2 cellular contexts compared by ENCODE assay signal in the genomic region with DNA sequence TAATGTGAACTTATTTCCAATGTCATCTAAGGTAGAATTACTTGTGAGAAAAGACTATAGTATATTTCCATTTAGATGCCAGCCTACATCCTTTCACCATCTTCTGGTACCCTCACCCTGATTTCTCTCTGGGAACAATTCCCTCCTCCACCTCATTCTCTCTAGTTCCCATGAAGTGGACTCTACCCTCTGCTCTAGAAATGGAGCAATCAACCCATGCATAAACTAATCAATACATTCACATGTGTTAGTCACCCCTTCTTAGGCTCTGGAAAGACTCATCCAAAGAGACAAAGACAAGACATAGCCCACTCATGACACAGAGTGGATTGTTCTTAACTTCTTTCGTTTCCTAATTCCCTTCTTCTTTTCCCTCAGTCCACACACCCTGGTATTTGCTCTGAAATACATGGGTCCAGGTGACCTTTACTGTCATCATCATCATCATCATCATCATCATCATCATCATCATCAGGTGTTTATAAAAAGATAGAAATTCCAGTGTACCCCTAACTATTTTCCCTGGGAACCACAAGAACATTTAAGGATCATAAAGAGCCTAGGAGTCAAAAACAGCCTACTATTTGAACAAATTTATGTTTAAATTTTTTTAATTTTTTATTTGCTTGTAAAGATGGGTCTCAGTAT.
TF ChIP-seq lines count a peak whose summit lies in the region.

No MANE protein-coding gene starts in this region.

TF ChIP-seq in HEK293, 187 proteins besides CTCF, POLR2A, EP300 and RAD21:
- TF ChIP-seq, protein P1, sequence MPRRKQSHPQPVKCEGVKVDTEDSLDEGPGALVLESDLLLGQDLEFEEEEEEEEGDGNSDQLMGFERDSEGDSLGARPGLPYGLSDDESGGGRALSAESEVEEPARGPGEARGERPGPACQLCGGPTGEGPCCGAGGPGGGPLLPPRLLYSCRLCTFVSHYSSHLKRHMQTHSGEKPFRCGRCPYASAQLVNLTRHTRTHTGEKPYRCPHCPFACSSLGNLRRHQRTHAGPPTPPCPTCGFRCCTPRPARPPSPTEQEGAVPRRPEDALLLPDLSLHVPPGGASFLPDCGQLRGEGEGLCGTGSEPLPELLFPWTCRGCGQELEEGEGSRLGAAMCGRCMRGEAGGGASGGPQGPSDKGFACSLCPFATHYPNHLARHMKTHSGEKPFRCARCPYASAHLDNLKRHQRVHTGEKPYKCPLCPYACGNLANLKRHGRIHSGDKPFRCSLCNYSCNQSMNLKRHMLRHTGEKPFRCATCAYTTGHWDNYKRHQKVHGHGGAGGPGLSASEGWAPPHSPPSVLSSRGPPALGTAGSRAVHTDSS (tag by site-specific recombination; IDR thresholded peaks at IDR 0.05) = peak; percentile 72
- no peak for TF ChIP-seq ZNF555 (tag by site-specific recombination; conservative IDR thresholded peaks at IDR 0.05)

TF ChIP-seq in WTC11, 78 proteins besides CTCF, POLR2A, EP300 and RAD21 (continued from another document):
- TF ChIP-seq, protein P2, sequence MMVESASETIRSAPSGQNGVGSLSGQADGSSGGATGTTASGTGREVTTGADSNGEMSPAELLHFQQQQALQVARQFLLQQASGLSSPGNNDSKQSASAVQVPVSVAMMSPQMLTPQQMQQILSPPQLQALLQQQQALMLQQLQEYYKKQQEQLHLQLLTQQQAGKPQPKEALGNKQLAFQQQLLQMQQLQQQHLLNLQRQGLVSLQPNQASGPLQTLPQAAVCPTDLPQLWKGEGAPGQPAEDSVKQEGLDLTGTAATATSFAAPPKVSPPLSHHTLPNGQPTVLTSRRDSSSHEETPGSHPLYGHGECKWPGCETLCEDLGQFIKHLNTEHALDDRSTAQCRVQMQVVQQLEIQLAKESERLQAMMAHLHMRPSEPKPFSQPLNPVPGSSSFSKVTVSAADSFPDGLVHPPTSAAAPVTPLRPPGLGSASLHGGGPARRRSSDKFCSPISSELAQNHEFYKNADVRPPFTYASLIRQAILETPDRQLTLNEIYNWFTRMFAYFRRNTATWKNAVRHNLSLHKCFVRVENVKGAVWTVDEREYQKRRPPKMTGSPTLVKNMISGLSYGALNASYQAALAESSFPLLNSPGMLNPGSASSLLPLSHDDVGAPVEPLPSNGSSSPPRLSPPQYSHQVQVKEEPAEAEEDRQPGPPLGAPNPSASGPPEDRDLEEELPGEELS (CRISPR knock-in tag; IDR thresholded peaks at IDR 0.05) = no peak
- TF ChIP-seq NR2C2 (CRISPR knock-in tag; IDR thresholded peaks at IDR 0.05) (no peak), TP53 (CRISPR knock-in tag; IDR thresholded peaks at IDR 0.05) (no peak)
- TF ChIP-seq, protein P3, sequence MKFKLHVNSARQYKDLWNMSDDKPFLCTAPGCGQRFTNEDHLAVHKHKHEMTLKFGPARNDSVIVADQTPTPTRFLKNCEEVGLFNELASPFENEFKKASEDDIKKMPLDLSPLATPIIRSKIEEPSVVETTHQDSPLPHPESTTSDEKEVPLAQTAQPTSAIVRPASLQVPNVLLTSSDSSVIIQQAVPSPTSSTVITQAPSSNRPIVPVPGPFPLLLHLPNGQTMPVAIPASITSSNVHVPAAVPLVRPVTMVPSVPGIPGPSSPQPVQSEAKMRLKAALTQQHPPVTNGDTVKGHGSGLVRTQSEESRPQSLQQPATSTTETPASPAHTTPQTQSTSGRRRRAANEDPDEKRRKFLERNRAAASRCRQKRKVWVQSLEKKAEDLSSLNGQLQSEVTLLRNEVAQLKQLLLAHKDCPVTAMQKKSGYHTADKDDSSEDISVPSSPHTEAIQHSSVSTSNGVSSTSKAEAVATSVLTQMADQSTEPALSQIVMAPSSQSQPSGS (CRISPR knock-in tag; IDR thresholded peaks at IDR 0.05; ENCODE audit: borderline replicate concordance, low read depth) = no peak
TF ChIP-seq in WTC11: peak in this region for 0.
